ENCODE assay signal across 8 cellular contexts in genomic region chr6:79544939-79545450, GRCh38. TPM values are rescaled to one million over a fixed set of nuclear protein-coding genes. Genes with fewer than 3 reads are reported as not detected.
A peak's percentile ranks its signal among the peaks of the same experiment; 100 is the strongest.
DNase-seq lines count a peak whose midpoint lies in the region; ATAC-seq and TF ChIP-seq lines count a peak whose summit lies in the region.

No MANE protein-coding gene starts in this region.

- peaks cover 46% of the 10 kb centered on the region for H3K36me3 Mint-ChIP-seq in brain

- H3K27me3 Mint-ChIP-seq in brain = peaks cover 3% of the 10 kb centered on the region

- ATAC-seq in GM19468 (IDR thresholded peaks at IDR 0.05; ENCODE audit: extremely low read depth, unreplicated experiment) (peak; percentile 81), HG03469 (IDR thresholded peaks at IDR 0.05; ENCODE audit: unreplicated experiment) (peak; percentile 81), sciatic nerve (peak; percentile 93)

- peak overlapping the region; percentile 65 to 97 (median 90) for H3K27ac Mint-ChIP-seq in brain

- intact Hi-C loops in sciatic nerve (cut with DNase I) = no loop called here

- H3K4me3 Mint-ChIP-seq in brain = peak overlapping the region; percentile 73 to 86 (median 78)

- DNase-seq in DMS114 treated with DMSO at 0.1 percent for 48 hours (lab: John Stamatoyannopoulos, UW; ENCODE audit: unreplicated experiment) = peak; percentile 73
- peak; percentile 80 for DNase-seq in NCI-H526 treated with DMSO at 0.1 percent for 48 hours (lab: John Stamatoyannopoulos, UW)
- DNase-seq in hypothalamus (lab: John Stamatoyannopoulos, UW) = peak in 45 of 51 donors; percentile 4 to 81 (median 56)
- no peak for DNase-seq in sciatic nerve (ENCODE audit: low spot score)
- no peak for DNase-seq in NK-92 treated with Interleukin-12 subunit alpha and Interleukin-12 subunit beta, amount 100 ng/mL, for 24 hours (lab: John Stamatoyannopoulos, UW)

- TF ChIP-seq CTCF in brain (conservative IDR thresholded peaks at IDR 0.05) = peak in 1 of 2 experiments; percentile 68

- no peaks in the 10 kb centered on the region for H3K9me3 Mint-ChIP-seq in brain

- peaks cover 60% of the 10 kb centered on the region for H3K4me1 Mint-ChIP-seq in brain

RNA-seq across cellular contexts. Expression of gene LCA5, which starts 7.8 kb away (rescaled TPM):
- 7.2 TPM for polyA plus RNA-seq in brain (ENCODE audit: insufficient read depth, low read depth, low replicate concordance)
- total RNA-seq in sciatic nerve = 11.0 TPM

Comparison
In these comparisons a context has a peak if more than half of its experiments do, and no peak if none do; other contexts are left out.
1. DNase-seq: peak in DMS114 treated with DMSO at 0.1 percent for 48 hours (single experiment), NCI-H526 treated with DMSO at 0.1 percent for 48 hours (single experiment) and hypothalamus (45 of 51); none in sciatic nerve (single experiment) and NK-92 treated with Interleukin-12 subunit alpha and Interleukin-12 subunit beta, amount 100 ng/mL, for 24 hours (single experiment).
2. Peak in every context shown above with its lines, with median percentiles within 50 percentile points of each other: ATAC-seq.